Comparison of ENCODE assay signal across 8 cellular contexts in the genomic region with DNA sequence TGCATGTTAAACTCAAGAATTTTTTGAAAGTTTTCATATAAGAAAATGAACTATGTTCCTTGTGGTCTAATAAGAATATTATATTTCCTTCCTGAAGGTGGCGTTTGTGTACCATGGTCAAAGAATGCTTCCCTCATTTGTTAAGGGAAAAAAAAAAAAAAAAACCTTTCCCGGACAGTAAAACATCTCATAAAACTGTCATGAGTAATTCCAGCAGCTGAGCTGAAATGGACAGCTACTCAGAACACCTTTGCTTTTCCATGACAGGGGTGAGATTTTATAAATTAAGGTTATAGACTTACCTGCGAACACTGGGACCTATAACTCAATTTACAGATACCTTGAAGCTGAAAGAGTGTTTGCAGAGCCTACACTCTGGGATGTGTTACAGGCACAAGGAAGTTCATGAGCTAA.
DNase-seq lines count a peak whose midpoint lies in the region; FAIRE-seq and TF ChIP-seq lines count a peak whose summit lies in the region.

No MANE protein-coding gene starts in this region.

- H3K36me3 ChIP-seq in endothelial cell of umbilical vein (ENCODE audit: control insufficient read depth in 2 of 2, extremely low read depth in 1 of 2, insufficient read depth in 2 of 2, low read length in 2 of 2): no peaks in the 10 kb centered on the region
- H3K36me3 ChIP-seq in neural progenitor cell: no peaks in the 10 kb centered on the region

- H3K9ac ChIP-seq in endothelial cell of umbilical vein (replicated peaks; ENCODE audit: extremely low read depth, insufficient read depth, low read length) (no peak overlapping the region), neural progenitor cell (no peak overlapping the region)

- CTCF ChIA-PET in endothelial cell of umbilical vein (lab: Charles Lee): interaction anchor here (0.6 to 6.9 kb wide), 20 partner anchors 10 to 452 kb away, joined by 3 to 277 read pairs (median 4); partner anchors contain the start of gene NADK2

- H3K4me3 Mint-ChIP-seq in neural progenitor cell: no peak overlapping the region

- peak; percentile 45 for DNase-seq in NCI-H2029 (lab: John Stamatoyannopoulos, UW)
- DNase-seq in NCI-H2029 treated with DMSO at 0.1 percent for 48 hours (lab: John Stamatoyannopoulos, UW): no peak
- DNase-seq in NCI-H774 (lab: John Stamatoyannopoulos, UW): peak; percentile 36
- peak; percentile 42 for DNase-seq in endothelial cell of umbilical vein (ENCODE audit: low read depth, low spot score)
- peak; percentile 61 for DNase-seq in neural progenitor cell (ENCODE audit: low spot score)
- no peak for DNase-seq in activated CD4-positive, CD25-positive, alpha-beta regulatory T cell (lab: John Stamatoyannopoulos, UW)
- no peak for DNase-seq in AG08396 (ENCODE audit: low spot score)
- DNase-seq in HK-2 (ENCODE audit: unreplicated experiment): no peak

- BruUV-seq in endothelial cell of umbilical vein (replicated peaks; lab: Mats Ljungman, UMichigan): no TSS peak

- TF ChIP-seq POLR2A in endothelial cell of umbilical vein (IDR thresholded peaks at IDR 0.05; ENCODE audit: low read depth, low read length): no peak

- POLR2A ChIA-PET in endothelial cell of umbilical vein (lab: Charles Lee): no interaction called here

- H3K27me3 ChIP-seq in endothelial cell of umbilical vein (ENCODE audit: control insufficient read depth in 2 of 2, insufficient read depth in 2 of 2, low read length in 2 of 2) (no peaks in the 10 kb centered on the region), neural progenitor cell (no peaks in the 10 kb centered on the region)

- H2AFZ ChIP-seq in endothelial cell of umbilical vein (ENCODE audit: low read depth, low read length) (no peak overlapping the region), neural progenitor cell (replicated peaks) (no peak overlapping the region)

- no peak overlapping the region for H3K4me2 ChIP-seq in endothelial cell of umbilical vein (ENCODE audit: insufficient read depth, low read length)
- no peak overlapping the region for H3K4me2 ChIP-seq in neural progenitor cell

- H3K36me3 Mint-ChIP-seq in neural progenitor cell: no peaks in the 10 kb centered on the region

- H3K9me3 ChIP-seq in endothelial cell of umbilical vein (replicated peaks; ENCODE audit: control insufficient read depth, insufficient read depth, low read length): no peaks in the 10 kb centered on the region
- no peaks in the 10 kb centered on the region for H3K9me3 ChIP-seq in neural progenitor cell (ENCODE audit: low read depth)

- H3K4me1 Mint-ChIP-seq in neural progenitor cell: peaks cover 2% of the 10 kb centered on the region

- intact Hi-C loops in endothelial cell of umbilical vein (cut with micrococcal nuclease): loop anchor here (1.0 kb wide), 2 partner anchors 92 to 278 kb away; no protein-coding TSS in a partner anchor

- no peaks in the 10 kb centered on the region for H3K9me1 ChIP-seq in endothelial cell of umbilical vein (replicated peaks; ENCODE audit: control insufficient read depth, extremely low read depth, insufficient read depth, low read length)

- H3F3A ChIP-seq in neural progenitor cell (ENCODE audit: low read depth): no peaks in the 10 kb centered on the region

- H3K9me3 Mint-ChIP-seq in neural progenitor cell: peaks cover 3% of the 10 kb centered on the region

- no peak overlapping the region for H3K27ac Mint-ChIP-seq in neural progenitor cell

- H3K4me3 ChIP-seq in endothelial cell of umbilical vein (replicated peaks in 1 of 3; ENCODE audit: insufficient read depth in 1 of 3, low read depth in 1 of 3, low read length in 3 of 3): no peak overlapping the region
- H3K4me3 ChIP-seq in neural progenitor cell: no peak overlapping the region

- no peak for FAIRE-seq in endothelial cell of umbilical vein (lab: Jason Lieb, UNC)

- peaks cover 8% of the 10 kb centered on the region for H3K27me3 Mint-ChIP-seq in neural progenitor cell (ENCODE audit: insufficient read depth, low read depth)

- peak; percentile 9 to 21 for TF ChIP-seq CTCF in endothelial cell of umbilical vein (IDR thresholded peaks at IDR 0.05; ENCODE audit: extremely low read depth in 1 of 2, insufficient read depth in 1 of 2, low read depth in 1 of 2, low read length in 2 of 2)
- peak; percentile 71 for TF ChIP-seq CTCF in neural progenitor cell (IDR thresholded peaks at IDR 0.05)

- H3K27ac ChIP-seq in endothelial cell of umbilical vein (ENCODE audit: insufficient read depth, low read depth, low read length) (no peak overlapping the region), neural progenitor cell (no peak overlapping the region)

- H4K20me1 ChIP-seq in endothelial cell of umbilical vein (replicated peaks; ENCODE audit: control insufficient read depth, extremely low read depth, insufficient read depth, low read length): no peaks in the 10 kb centered on the region
- no peaks in the 10 kb centered on the region for H4K20me1 ChIP-seq in neural progenitor cell (ENCODE audit: low read depth)

- H3K79me2 ChIP-seq in endothelial cell of umbilical vein (ENCODE audit: control insufficient read depth, insufficient read depth, low read length) (no peaks in the 10 kb centered on the region), neural progenitor cell (ENCODE audit: low read depth) (no peaks in the 10 kb centered on the region)

- dilution Hi-C loops in endothelial cell of umbilical vein (cut with MboI; ENCODE audit: extremely low pct_ligation_motif_present, low sequenced_read_pairs): no loop called here

- H3K4me1 ChIP-seq in endothelial cell of umbilical vein (ENCODE audit: control insufficient read depth, extremely low read depth, insufficient read depth, low read length) (no peaks in the 10 kb centered on the region), neural progenitor cell (no peaks in the 10 kb centered on the region)

TF ChIP-seq in endothelial cell of umbilical vein, 7 proteins besides CTCF, POLR2A, EP300 and RAD21:
- no peak for TF ChIP-seq FOS (IDR thresholded peaks at IDR 0.05; ENCODE audit: borderline replicate concordance, insufficient read depth, low read length)
- no peak for TF ChIP-seq MYC (IDR thresholded peaks at IDR 0.05; ENCODE audit: low read depth, low read length)
- no peak for TF ChIP-seq EZH2 (IDR thresholded peaks at IDR 0.05; ENCODE audit: borderline replicate concordance, low read depth, low read length, severe bottlenecking)
- TF ChIP-seq POLR2AphosphoS5 (IDR thresholded peaks at IDR 0.05; ENCODE audit: insufficient read depth, low read depth, low read length): no peak
- no peak for TF ChIP-seq JUN (IDR thresholded peaks at IDR 0.05; ENCODE audit: borderline replicate concordance, insufficient read depth, insufficient read length, low read depth)
- no peak for TF ChIP-seq MAX (IDR thresholded peaks at IDR 0.05; ENCODE audit: insufficient read depth, insufficient read length)
- TF ChIP-seq GATA2 (IDR thresholded peaks at IDR 0.05; ENCODE audit: insufficient read depth, insufficient read length, low read depth, low read length): no peak

Comparison
In these comparisons a context has a peak if more than half of its experiments do, and no peak if none do; other contexts are left out.
1. DNase-seq: peak in NCI-H2029 (single experiment), NCI-H774 (single experiment), endothelial cell of umbilical vein (single experiment) and neural progenitor cell (single experiment); none in NCI-H2029 treated with DMSO at 0.1 percent for 48 hours (single experiment), activated CD4-positive, CD25-positive, alpha-beta regulatory T cell (0 of 4), AG08396 (single experiment) and HK-2 (single experiment).